Comparison of ENCODE assay signal across 12 cellular contexts in the genomic region with DNA sequence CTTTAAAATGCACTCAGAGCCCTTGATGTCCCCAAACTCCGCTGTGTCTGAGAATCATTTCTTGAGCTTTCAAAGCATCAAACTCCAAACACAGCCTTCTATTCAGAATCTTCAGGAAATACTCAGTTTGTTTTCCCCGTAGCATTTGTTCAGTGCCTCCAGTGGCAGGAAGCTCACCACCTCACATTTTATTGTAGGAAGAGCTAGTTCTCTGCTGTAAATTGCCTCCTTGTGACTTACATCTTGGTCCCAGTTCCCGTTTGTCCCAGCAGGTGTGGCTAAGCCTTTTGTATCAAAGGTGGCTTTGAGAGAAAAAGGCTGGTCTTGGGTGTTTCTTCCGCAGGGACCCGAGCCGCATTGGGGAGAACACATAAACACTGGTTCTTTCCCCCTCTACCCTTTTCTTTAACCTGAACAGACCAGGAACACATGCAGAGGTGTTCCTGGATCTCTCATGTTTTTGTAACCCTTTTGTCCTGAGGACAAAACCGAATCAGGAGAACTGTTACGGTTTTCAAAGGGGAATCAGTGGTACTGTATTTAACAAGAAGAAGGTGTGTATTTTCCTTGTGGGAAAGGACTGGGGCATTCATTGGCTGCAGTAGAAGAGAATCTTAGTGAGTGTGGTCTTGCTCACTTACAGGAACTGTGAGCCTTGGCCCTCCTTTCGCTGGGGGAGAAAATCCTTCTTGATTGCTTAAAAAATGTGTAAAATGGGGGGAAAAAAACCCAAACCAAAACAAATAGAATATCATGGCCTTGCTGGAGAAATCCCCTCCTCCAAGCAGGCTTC. TPM values are rescaled to one million over a fixed set of nuclear protein-coding genes. Genes with fewer than 3 reads are reported as not detected.
A peak's percentile ranks its signal among the peaks of the same experiment; 100 is the strongest.
DNase-seq lines count a peak whose midpoint lies in the region; ATAC-seq and TF ChIP-seq lines count a peak whose summit lies in the region.
"Had no signal": no experiment of that assay in that cellular context is flagged by ENCODE, and none has a peak within 500 bp of the region (broad histone marks: within the 10 kb centered on the region; RNA-seq: fewer than 3 reads in every experiment).

No MANE protein-coding gene starts in this region.

- no peak for TF ChIP-seq POLR2A in esophagus muscularis mucosa (IDR thresholded peaks at IDR 0.05; ENCODE audit: low read depth)

- H3K27ac ChIP-seq in A673 (ENCODE audit: low read depth, low read length, poor library complexity, severe bottlenecking) (peak overlapping the region; percentile 39), PC-3 (ENCODE audit: low read length) (no peak overlapping the region), esophagus muscularis mucosa (replicated peaks in 1 of 4) (peak overlapping the region; percentile 91 to 96 (median 95)), osteoblast (ENCODE audit: low read depth, low read length) (peak overlapping the region; percentile 100)

- 0 out of 2 replicates have a peak, but pooled peaks cover 5% of the 10 kb centered on the region for H4K20me1 ChIP-seq in PC-3 (ENCODE audit: low read length)
- peaks cover 33% of the 10 kb centered on the region for H4K20me1 ChIP-seq in osteoblast (ENCODE audit: insufficient read depth, low read length)

- CTCF ChIA-PET in A673 (lab: Charles Lee) (no interaction called here), PC-3 (lab: Charles Lee) (interaction anchor here (1.1 to 1.2 kb wide), 2 partner anchors 74 to 406 kb away, joined by 4 read pairs; no protein-coding TSS in a partner anchor)

- BruUV-seq in A673 (replicated peaks; lab: Mats Ljungman, UMichigan) (no TSS peak), PC-3 (replicated peaks; lab: Mats Ljungman, UMichigan) (no TSS peak)

- peaks cover 13% of the 10 kb centered on the region for H3K9me3 ChIP-seq in A673 (ENCODE audit: low read depth, low read length, poor library complexity, severe bottlenecking)
- 0 out of 2 replicates have a peak, but pooled peaks cover 4% of the 10 kb centered on the region for H3K9me3 ChIP-seq in PC-3 (ENCODE audit: low read length)
- H3K9me3 ChIP-seq in esophagus muscularis mucosa, result no peaks in the 10 kb centered on the region
- H3K9me3 ChIP-seq in osteoblast (ENCODE audit: low read depth, low read length), result no peaks in the 10 kb centered on the region
- H3K9me3 ChIP-seq: testis had no signal

- peak overlapping the region; percentile 58 for H3K4me3 ChIP-seq in A673 (ENCODE audit: low read depth, low read length, poor library complexity, severe bottlenecking)
- peak overlapping the region; percentile 89 for H3K4me3 ChIP-seq in PC-3 (ENCODE audit: low read length)
- H3K4me3 ChIP-seq in esophagus muscularis mucosa, result peak overlapping the region; percentile 77 to 86 (median 81)
- H3K4me3 ChIP-seq in osteoblast (ENCODE audit: insufficient read depth, low read length), result peak overlapping the region; percentile 79

- H3K79me2 ChIP-seq in PC-3 (ENCODE audit: low read length) (peaks cover 75% of the 10 kb centered on the region), osteoblast (ENCODE audit: insufficient read depth, low read length) (peaks cover 92% of the 10 kb centered on the region)

- H3K9me2 ChIP-seq in PC-3 (replicated peaks; ENCODE audit: low read length), result no peaks in the 10 kb centered on the region

- H3F3A ChIP-seq in PC-3 (ENCODE audit: low read length, unreplicated experiment), result no peaks in the 10 kb centered on the region

- DNase-seq in A673 (ENCODE audit: low spot score) (no peak), PC-3 (peak; percentile 41), esophagus muscularis mucosa (ENCODE audit: extremely low spot score) (no peak), osteoblast (ENCODE audit: insufficient read length, low spot score, missing footprints) (peak; percentile 70), NCI-H774 (lab: John Stamatoyannopoulos, UW) (no peak)
- DNase-seq in stimulated activated CD8-positive, alpha-beta memory T cell treated with anti-CD3 and anti-CD28 coated beads, Interleukin-4, amount 100 ng/mL, for 48 hours, result no peak
- DNase-seq: activated CD4-positive, alpha-beta memory T cell treated with anti-CD3 and anti-CD28 coated beads for 36 hours; C1 segment of cervical spinal cord; stimulated activated CD4-positive, alpha-beta T cell treated with anti-CD3 and anti-CD28 coated beads, Interleukin-2, amount 100 ng/mL, for 24 hours; testis had no signal

- TF ChIP-seq CTCF in A673 (conservative IDR thresholded peaks at IDR 0.05; ENCODE audit: low read depth, low read length) (0 out of 2 replicates have a peak, but pooled peaks have one; percentile 13), PC-3 (conservative IDR thresholded peaks at IDR 0.05; ENCODE audit: low read depth, low read length) (no peak), esophagus muscularis mucosa (IDR thresholded peaks at IDR 0.05) (peak in 1 of 3 experiments; percentile 8), osteoblast (IDR thresholded peaks at IDR 0.05; ENCODE audit: extremely low read depth, low read depth, low read length) (peak; percentile 21)

- H3K4me2 ChIP-seq in PC-3 (ENCODE audit: low read length) (peak overlapping the region; percentile 96), osteoblast (ENCODE audit: insufficient read depth, low read length) (peak overlapping the region; percentile 96)

- no peak for TF ChIP-seq EP300 in esophagus muscularis mucosa (IDR thresholded peaks at IDR 0.05)

- WGBS in esophagus muscularis mucosa, result 73% methylated on average over 9 of the region's 9 CpGs

- no peaks in the 10 kb centered on the region for H3K36me3 ChIP-seq in A673 (ENCODE audit: insufficient read depth, low read length, poor library complexity, severe bottlenecking)
- peaks cover 22% of the 10 kb centered on the region for H3K36me3 ChIP-seq in PC-3 (ENCODE audit: low read depth, low read length)
- peaks cover 0 to 9% (median 0%) of the 10 kb centered on the region in 4 donors for H3K36me3 ChIP-seq in esophagus muscularis mucosa
- H3K36me3 ChIP-seq in osteoblast (ENCODE audit: insufficient read depth, low read length), result peaks cover 15% of the 10 kb centered on the region

- H3K4me1 ChIP-seq in A673 (ENCODE audit: insufficient read depth, low read length, poor library complexity, severe bottlenecking) (peaks cover 6% of the 10 kb centered on the region), PC-3 (ENCODE audit: insufficient read depth, low read length) (peaks cover 28% of the 10 kb centered on the region), esophagus muscularis mucosa (peaks cover 4 to 68% (median 54%) of the 10 kb centered on the region in 4 donors), osteoblast (ENCODE audit: insufficient read depth, low read length) (peaks cover 34% of the 10 kb centered on the region)
- H3K4me1 ChIP-seq: testis had no signal

- H3K9ac ChIP-seq in PC-3 (ENCODE audit: low read length), result no peak overlapping the region

- no peak for ATAC-seq in PC-3
- ATAC-seq in HG03378 (IDR thresholded peaks at IDR 0.05; ENCODE audit: unreplicated experiment), result no peak
- ATAC-seq in GM19455 (IDR thresholded peaks at IDR 0.05; ENCODE audit: unreplicated experiment), result no peak

- POLR2A ChIA-PET in A673 (lab: Charles Lee; ENCODE audit: low non-redundant PET) (interaction anchor here (0.7 kb wide), 1 partner anchor 693 kb away, joined by 3 read pairs; no protein-coding TSS in a partner anchor), PC-3 (lab: Charles Lee; ENCODE audit: unreplicated experiment) (no interaction called here)

- intact Hi-C loops in A673 (cut with micrococcal nuclease; ENCODE audit: unreplicated experiment), result no loop called here
- intact Hi-C loops in PC-3 (cut with micrococcal nuclease), result loop anchor here (5.0 kb wide), 1 partner anchor 75 kb away; no protein-coding TSS in a partner anchor
- intact Hi-C loops in esophagus muscularis mucosa (cut with DNase I), result loop anchor here (10.0 kb wide), 1 partner anchor 227 kb away; a partner anchor contains a TSS

- H3K27me3 ChIP-seq in A673 (replicated peaks; ENCODE audit: insufficient read depth, low read depth, low read length, poor library complexity) (no peaks in the 10 kb centered on the region), PC-3 (ENCODE audit: low read length) (no peaks in the 10 kb centered on the region), esophagus muscularis mucosa (no peaks in the 10 kb centered on the region), osteoblast (ENCODE audit: insufficient read depth, low read length) (no peaks in the 10 kb centered on the region)
- H3K27me3 ChIP-seq: testis had no signal

- H2AFZ ChIP-seq in PC-3 (ENCODE audit: low read length) (no peak overlapping the region), osteoblast (ENCODE audit: low read length) (no peak overlapping the region)

RNA-seq across cellular contexts. Expression of a gene that starts 1.9 kb away (rescaled TPM):
- 28.6 and 31.6 TPM in 2 replicates for total RNA-seq in A673 (2021)
- 13.7 and 20.3 TPM in 2 replicates for total RNA-seq in PC-3 (2014; rRNA removed)
- 10 to 100 TPM; 33.2 to 69.7 (median 43.9) TPM for total RNA-seq in esophagus muscularis mucosa
- 174 and 189 TPM in 2 replicates for total RNA-seq in osteoblast

Comparison
In these comparisons a context has a peak if more than half of its experiments do, and no peak if none do; other contexts are left out.
1. DNase-seq: peak in PC-3 (single experiment) and osteoblast (single experiment); none in A673 (single experiment), esophagus muscularis mucosa (single experiment), NCI-H774 (single experiment) and stimulated activated CD8-positive, alpha-beta memory T cell treated with anti-CD3 and anti-CD28 coated beads, Interleukin-4, amount 100 ng/mL, for 48 hours (single experiment).
2. Peak in every context shown above with its lines, with median percentiles within 50 percentile points of each other: H3K4me3 ChIP-seq.